In genomic region chr13:51519839-51520238, GRCh38 we compare ENCODE assay signal across 1 cellular context.
TF ChIP-seq lines count a peak whose summit lies in the region.

No MANE protein-coding gene starts in this region.

TF ChIP-seq in A549, 52 proteins besides CTCF, POLR2A, EP300 and RAD21 (continued from another document):
- no peak for TF ChIP-seq POLR2AphosphoS2 (conservative IDR thresholded peaks at IDR 0.05; ENCODE audit: low read length)
- TF ChIP-seq GATA3 (IDR thresholded peaks at IDR 0.05; ENCODE audit: borderline replicate concordance) = peak; percentile 57; the same call in 1 of the 2 replicates
- TF ChIP-seq, protein P1, sequence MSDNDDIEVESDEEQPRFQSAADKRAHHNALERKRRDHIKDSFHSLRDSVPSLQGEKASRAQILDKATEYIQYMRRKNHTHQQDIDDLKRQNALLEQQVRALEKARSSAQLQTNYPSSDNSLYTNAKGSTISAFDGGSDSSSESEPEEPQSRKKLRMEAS (IDR thresholded peaks at IDR 0.05) = no peak
- TF ChIP-seq CEBPB (IDR thresholded peaks at IDR 0.05) = peak; percentile 65 to 93
- TF ChIP-seq FOSL2 (IDR thresholded peaks at IDR 0.05) = no peak
- TF ChIP-seq FOSL2 (CRISPR knock-in tag; IDR thresholded peaks at IDR 0.05) = peak; percentile 59
- TF ChIP-seq HMGXB4 (CRISPR knock-in tag; IDR thresholded peaks at IDR 0.05; ENCODE audit: borderline replicate concordance) = no peak
- TF ChIP-seq BCL3 (IDR thresholded peaks at IDR 0.05) = no peak
- TF ChIP-seq ZFP36 (IDR thresholded peaks at IDR 0.05; ENCODE audit: borderline replicate concordance, partially characterized antibody) = peak; percentile 11
- TF ChIP-seq, protein P2, sequence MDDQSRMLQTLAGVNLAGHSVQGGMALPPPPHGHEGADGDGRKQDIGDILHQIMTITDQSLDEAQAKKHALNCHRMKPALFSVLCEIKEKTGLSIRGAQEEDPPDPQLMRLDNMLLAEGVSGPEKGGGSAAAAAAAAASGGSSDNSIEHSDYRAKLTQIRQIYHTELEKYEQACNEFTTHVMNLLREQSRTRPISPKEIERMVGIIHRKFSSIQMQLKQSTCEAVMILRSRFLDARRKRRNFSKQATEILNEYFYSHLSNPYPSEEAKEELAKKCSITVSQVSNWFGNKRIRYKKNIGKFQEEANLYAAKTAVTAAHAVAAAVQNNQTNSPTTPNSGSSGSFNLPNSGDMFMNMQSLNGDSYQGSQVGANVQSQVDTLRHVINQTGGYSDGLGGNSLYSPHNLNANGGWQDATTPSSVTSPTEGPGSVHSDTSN (IDR thresholded peaks at IDR 0.05) = no peak
- TF ChIP-seq NPAS2 (CRISPR knock-in tag; IDR thresholded peaks at IDR 0.05; ENCODE audit: borderline replicate concordance) = no peak
- TF ChIP-seq ZSCAN20 (CRISPR knock-in tag; IDR thresholded peaks at IDR 0.05) = no peak
- 0 out of 5 replicates have a peak, but pooled peaks of 1 of the 2 experiments have one; percentile 15 for TF ChIP-seq JUN (IDR thresholded peaks at IDR 0.05)
- TF ChIP-seq MYC (IDR thresholded peaks at IDR 0.05; ENCODE audit: borderline replicate concordance, low read length) = no peak
- TF ChIP-seq NFE2L2 (conservative IDR thresholded peaks at IDR 0.05; ENCODE audit: low read length) = no peak
- TF ChIP-seq ELK1 (IDR thresholded peaks at IDR 0.05; ENCODE audit: low read depth, low read length) = no peak
- 0 out of 2 replicates have a peak, but pooled peaks have one; percentile 32 for TF ChIP-seq JUNB (IDR thresholded peaks at IDR 0.05)
- TF ChIP-seq HOXB13 (CRISPR knock-in tag; IDR thresholded peaks at IDR 0.05; ENCODE audit: low read depth) = no peak
